8 cellular contexts compared by ENCODE assay signal in the genomic region with DNA sequence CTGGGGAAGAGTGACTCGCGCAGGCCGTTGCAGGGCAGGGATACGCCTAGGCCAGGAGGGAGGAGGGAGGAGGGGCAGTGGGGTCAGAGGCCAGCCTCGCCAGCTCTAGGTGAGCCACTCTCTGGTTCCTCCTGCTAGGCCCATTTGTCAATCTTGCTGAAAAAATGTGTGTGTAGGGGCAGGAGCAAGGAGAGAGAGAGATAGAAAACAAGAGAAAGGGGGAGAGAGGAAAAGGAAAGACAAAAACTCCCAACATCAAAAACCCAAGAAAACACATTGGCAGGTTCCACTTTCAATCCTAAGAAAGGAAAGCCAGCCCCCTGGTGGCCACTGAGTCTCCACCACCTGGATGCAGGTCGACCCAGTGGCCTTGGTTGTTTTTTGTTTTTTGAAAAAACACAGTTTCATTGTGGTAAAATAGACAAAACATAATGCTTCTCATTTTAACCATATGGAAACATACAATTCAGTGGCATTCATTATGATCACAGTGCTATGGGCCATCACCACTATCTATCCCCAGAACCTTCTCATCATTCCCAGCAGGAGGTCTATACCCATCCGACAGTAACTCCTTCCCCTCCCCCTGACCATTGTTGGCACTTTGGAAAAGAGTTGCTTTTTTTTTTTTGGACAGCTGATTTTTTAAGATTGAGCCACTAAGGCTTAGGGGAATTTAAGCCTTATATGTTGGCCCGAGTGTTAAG. TPM values are rescaled to one million over a fixed set of nuclear protein-coding genes. Genes with fewer than 3 reads are reported as not detected.
DNase-seq lines count a peak whose midpoint lies in the region; ATAC-seq, FAIRE-seq and TF ChIP-seq lines count a peak whose summit lies in the region.

No MANE protein-coding gene starts in this region.

- H3K27me3 ChIP-seq in BLaER1 (no peaks in the 10 kb centered on the region), thyroid gland (no peaks in the 10 kb centered on the region)
- no peaks in the 10 kb centered on the region for H3K27me3 ChIP-seq in CD4-positive, alpha-beta memory T cell (ENCODE audit: insufficient read depth, low read length)

- H3K4me1 ChIP-seq in BLaER1 (peaks cover 58% of the 10 kb centered on the region), thyroid gland (no peaks in the 10 kb centered on the region)
- no peaks in the 10 kb centered on the region for H3K4me1 ChIP-seq in CD4-positive, alpha-beta memory T cell (ENCODE audit: insufficient read depth, low read length)

- H3K9me3 Mint-ChIP-seq in CD4-positive, alpha-beta memory T cell: no peaks in the 10 kb centered on the region

- H3K27ac Mint-ChIP-seq in CD4-positive, alpha-beta memory T cell: peak overlapping the region in 2 of 7 donors; percentile 9 to 57

- no peaks in the 10 kb centered on the region for H3K9me3 ChIP-seq in BLaER1
- no peaks in the 10 kb centered on the region for H3K9me3 ChIP-seq in thyroid gland
- H3K9me3 ChIP-seq in CD4-positive, alpha-beta memory T cell (ENCODE audit: control insufficient read depth in 1 of 2, low read length in 2 of 2): no peaks in the 10 kb centered on the region

- FAIRE-seq in GM12891 (lab: Jason Lieb, UNC) (no peak), RCC 7860 (lab: Jason Lieb, UNC) (peak; percentile 11)

- peaks cover 5% of the 10 kb centered on the region; the same call in 1 of the 2 replicates for H3K36me3 ChIP-seq in BLaER1
- H3K36me3 ChIP-seq in thyroid gland: no peaks in the 10 kb centered on the region
- H3K36me3 ChIP-seq in CD4-positive, alpha-beta memory T cell (ENCODE audit: insufficient read depth, low read length): no peaks in the 10 kb centered on the region

- H3K36me3 Mint-ChIP-seq in CD4-positive, alpha-beta memory T cell: no peaks in the 10 kb centered on the region

- no peak overlapping the region for H3K4me3 ChIP-seq in BLaER1
- H3K4me3 ChIP-seq in foreskin fibroblast (ENCODE audit: low read depth in 1 of 2, low read length in 2 of 2): no peak overlapping the region
- H3K4me3 ChIP-seq in thyroid gland (replicated peaks in 1 of 3): no peak overlapping the region
- no peak overlapping the region for H3K4me3 ChIP-seq in CD4-positive, alpha-beta memory T cell (ENCODE audit: low read length in 2 of 2)

- peak overlapping the region; percentile 22 for H3K4me2 ChIP-seq in BLaER1

- DNase-seq in GM12891 (ENCODE audit: insufficient read length, low spot score) (peak; percentile 61), RCC 7860 (ENCODE audit: low spot score) (no peak), foreskin fibroblast (peak in 1 of 2 donors; percentile 67), thyroid gland (peak; percentile 18 to 19)
- no peak for DNase-seq in CD4-positive, alpha-beta memory T cell
- DNase-seq in activated CD8-positive, alpha-beta memory T cell treated with anti-CD3 and anti-CD28 coated beads, Interleukin-2, amount 50 U/mL, for 4 hours: no peak

- H3K4me1 Mint-ChIP-seq in CD4-positive, alpha-beta memory T cell: peaks cover 0 to 2% (median 0%) of the 10 kb centered on the region in 4 donors

- no peaks in the 10 kb centered on the region for H3K27me3 Mint-ChIP-seq in CD4-positive, alpha-beta memory T cell

- ATAC-seq in HG02970 (IDR thresholded peaks at IDR 0.05; ENCODE audit: low FRiP score, unreplicated experiment): no peak

- TF ChIP-seq CTCF in foreskin fibroblast (IDR thresholded peaks at IDR 0.05; ENCODE audit: low read depth, low read length): peak; percentile 84
- TF ChIP-seq CTCF in thyroid gland (IDR thresholded peaks at IDR 0.05): peak in 3 of 6 experiments; percentile 17 to 43 (median 25)

- H3K9ac ChIP-seq in BLaER1: no peak overlapping the region

- WGBS in thyroid gland, 2 donors: 73 to 77% methylated on average over 8 of the region's 8 CpGs

- POLR2A ChIA-PET in CD4-positive, alpha-beta memory T cell (lab: Charles Lee; ENCODE audit: partially characterized antibody): no interaction called here

- no peak overlapping the region for H3K4me3 Mint-ChIP-seq in CD4-positive, alpha-beta memory T cell

- H3K27ac ChIP-seq in BLaER1: peak overlapping the region; percentile 38; the same call in 1 of the 2 replicates
- no peak overlapping the region for H3K27ac ChIP-seq in thyroid gland
- H3K27ac ChIP-seq in CD4-positive, alpha-beta memory T cell (ENCODE audit: low read depth, low read length): no peak overlapping the region

- intact Hi-C loops in thyroid gland (cut with DNase I): no loop called here
- intact Hi-C loops in CD4-positive, alpha-beta memory T cell (cut with micrococcal nuclease): no loop called here

- H4K20me1 ChIP-seq in BLaER1: no peaks in the 10 kb centered on the region

- CTCF ChIA-PET in CD4-positive, alpha-beta memory T cell (lab: Charles Lee; ENCODE audit: partially characterized antibody): no interaction called here

- TF ChIP-seq POLR2A in GM12891 (IDR thresholded peaks at IDR 0.05; ENCODE audit: low read depth, low read length) (no peak), thyroid gland (IDR thresholded peaks at IDR 0.05) (no peak)

TF ChIP-seq in GM12891, 5 proteins besides CTCF, POLR2A, EP300 and RAD21:
- TF ChIP-seq POLR2AphosphoS5 (IDR thresholded peaks at IDR 0.05; ENCODE audit: low read depth, low read length) (no peak), POU2F2 (IDR thresholded peaks at IDR 0.05; ENCODE audit: low read depth, low read length) (no peak), PAX5 (IDR thresholded peaks at IDR 0.05; ENCODE audit: insufficient read depth, low read length, severe bottlenecking) (no peak), SPI1 (IDR thresholded peaks at IDR 0.05; ENCODE audit: low read depth, low read length) (no peak), TAF1 (IDR thresholded peaks at IDR 0.05; ENCODE audit: low read depth, low read length) (no peak)

RNA-seq across cellular contexts. Expression of gene OMP, which starts 10.9 kb away (rescaled TPM):
- polyA plus RNA-seq in GM12891 (2012; ENCODE audit: low read depth, missing spikeins): not detected
- total RNA-seq in thyroid gland: 1 to 10 TPM in 1 of 4 donors, not detected in 3; 2.3 TPM
- under 1 TPM in 1 of 2 experiments, not detected in 1; 0.79 TPM for total RNA-seq in CD4-positive, alpha-beta memory T cell
- not detected for polyA plus RNA-seq in CD4-positive, alpha-beta memory T cell

RNA-seq across cellular contexts. Expression of gene MYO7A, which starts 14.5 kb away (rescaled TPM):
- polyA plus RNA-seq in GM12891 (2012; ENCODE audit: low read depth, missing spikeins): 0.03 TPM
- total RNA-seq in thyroid gland: 1 to 10 TPM; 3.8 to 8.7 (median 5.7) TPM
- under 1 TPM; 0.20 to 0.47 TPM for total RNA-seq in CD4-positive, alpha-beta memory T cell
- under 1 TPM in 1 of 2 donors, not detected in 1; 0.24 TPM for polyA plus RNA-seq in CD4-positive, alpha-beta memory T cell

RNA-seq across cellular contexts. Expression of gene CAPN5, which starts 46.8 kb away (rescaled TPM):
- 0.12 TPM for polyA plus RNA-seq in GM12891 (2012; ENCODE audit: low read depth, missing spikeins)
- 1 to 10 TPM; 3.0 to 5.6 (median 4.1) TPM for total RNA-seq in thyroid gland
- total RNA-seq in CD4-positive, alpha-beta memory T cell: 1 to 10 TPM; 1.6 to 1.9 TPM
- polyA plus RNA-seq in CD4-positive, alpha-beta memory T cell: 1 to 10 TPM; 1.4 to 2.6 TPM

Comparison
In these comparisons a context has a peak if more than half of its experiments do, and no peak if none do; other contexts are left out.
1. DNase-seq: peak in GM12891 (single experiment) and thyroid gland (2 of 2); none in RCC 7860 (single experiment), CD4-positive, alpha-beta memory T cell (0 of 5) and activated CD8-positive, alpha-beta memory T cell treated with anti-CD3 and anti-CD28 coated beads, Interleukin-2, amount 50 U/mL, for 4 hours (single experiment).